29 cellular contexts compared by ENCODE assay signal in genomic region chr3:24072193-24072592, GRCh38.
"Had no signal": no experiment of that assay in that cellular context is flagged by ENCODE, and none has a peak within 500 bp of the region (broad histone marks: within the 10 kb centered on the region; RNA-seq: fewer than 3 reads in every experiment).

No MANE protein-coding gene starts in this region.

- H3K4me2 ChIP-seq: neural progenitor cell had no signal

- ATAC-seq: natural killer cell; psoas muscle; right cardiac atrium; right lobe of liver; stimulated activated effector memory CD8-positive, alpha-beta T cell treated with anti-CD3 and anti-CD28 coated beads, Interleukin-12 subunit alpha, Interleukin-12 subunit beta, amount 100 ng/mL, for 72 hours; stimulated activated naive B cell treated with anti-CD40 and anti-IgM and Interleukin-4, amounts not matched to agents 10 μg/mL and 1 μg/mL and 100 μg/mL, for 72 hours had no signal

- H3K9me3 ChIP-seq: ovary, right lobe of liver, sigmoid colon, stomach, thoracic aorta, thyroid gland, upper lobe of left lung, vagina had no signal

- H3K4me1 Mint-ChIP-seq: natural killer cell; nephron; neural progenitor cell; stimulated activated effector memory CD8-positive, alpha-beta T cell treated with anti-CD3 and anti-CD28 coated beads, Interleukin-12 subunit alpha, Interleukin-12 subunit beta, amount 100 ng/mL, for 72 hours; stimulated activated naive B cell treated with anti-CD40 and anti-IgM and Interleukin-4, amounts not matched to agents 10 μg/mL and 1 μg/mL and 100 μg/mL, for 72 hours had no signal

- H3K36me3 ChIP-seq: neural progenitor cell, ovary, right lobe of liver, sigmoid colon, stomach, thoracic aorta, thyroid gland, tibial nerve, upper lobe of left lung, vagina had no signal

- H3K9me3 Mint-ChIP-seq: stimulated activated effector memory CD8-positive, alpha-beta T cell treated with anti-CD3 and anti-CD28 coated beads, Interleukin-12 subunit alpha, Interleukin-12 subunit beta, amount 100 ng/mL, for 72 hours; stimulated activated naive CD8-positive, alpha-beta T cell treated with anti-CD3 and anti-CD28 coated beads, Interleukin-15, Interleukin-2, amounts not matched to agents 100 ng/mL and 50 ng/mL, for 24 hours had no signal

- H3K27ac ChIP-seq: neural progenitor cell, ovary, parathyroid adenoma, psoas muscle, right lobe of liver, sigmoid colon, stomach, thoracic aorta, thyroid gland, tibial nerve, upper lobe of left lung, vagina had no signal

- H3K79me2 ChIP-seq: parathyroid adenoma had no signal

- FAIRE-seq: small intestine, urothelium cell line had no signal

- H3K4me1 ChIP-seq: neural progenitor cell, parathyroid adenoma, right lobe of liver, thyroid gland, tibial nerve, vagina had no signal

- H3K36me3 Mint-ChIP-seq: natural killer cell; neural progenitor cell; stimulated activated effector memory CD8-positive, alpha-beta T cell treated with anti-CD3 and anti-CD28 coated beads, Interleukin-12 subunit alpha, Interleukin-12 subunit beta, amount 100 ng/mL, for 72 hours; stimulated activated naive B cell treated with anti-CD40 and anti-IgM and Interleukin-4, amounts not matched to agents 10 μg/mL and 1 μg/mL and 100 μg/mL, for 72 hours had no signal

- DNase-seq: natural killer cell; occipital lobe; ovary; posterior cingulate gyrus; psoas muscle; right cardiac atrium; right lobe of liver; sigmoid colon; small intestine; stimulated activated CD4-positive, alpha-beta T cell treated with anti-CD3 and anti-CD28 coated beads, Interleukin-15, amount 100 ng/mL, for 24 hours; stimulated activated CD4-positive, alpha-beta T cell treated with anti-CD3 and anti-CD28 coated beads, Interleukin-2, amount 100 ng/mL, for 24 hours; stimulated activated CD4-positive, alpha-beta T cell treated with anti-CD3 and anti-CD28 coated beads, Interleukin-2, amount 100 ng/mL, for 48 hours; stimulated activated CD4-positive, alpha-beta T cell treated with anti-CD3 and anti-CD28 coated beads, Interleukin-4, amount 100 ng/mL, for 24 hours; stimulated activated naive B cell treated with anti-CD40 and anti-IgM and Interleukin-4, amounts not matched to agents 10 μg/mL and 1 μg/mL and 100 μg/mL, for 72 hours; stimulated activated naive CD4-positive, alpha-beta T cell treated with Interleukin-2 at 50 U/mL for 16 hours; stomach; thyroid gland; trophoblast cell; upper lobe of left lung had no signal

- H3K4me3 ChIP-seq: neural progenitor cell, ovary, psoas muscle, right lobe of liver, sigmoid colon, stomach, thoracic aorta, thyroid gland, tibial nerve, upper lobe of left lung, vagina had no signal

- H3K27ac Mint-ChIP-seq: natural killer cell; nephron; neural progenitor cell; progenitor cell of endocrine pancreas; stimulated activated effector memory CD8-positive, alpha-beta T cell treated with anti-CD3 and anti-CD28 coated beads, Interleukin-12 subunit alpha, Interleukin-12 subunit beta, amount 100 ng/mL, for 72 hours; stimulated activated naive B cell treated with anti-CD40 and anti-IgM and Interleukin-4, amounts not matched to agents 10 μg/mL and 1 μg/mL and 100 μg/mL, for 72 hours; stimulated activated naive CD8-positive, alpha-beta T cell treated with anti-CD3 and anti-CD28 coated beads, Interleukin-15, Interleukin-2, amounts not matched to agents 100 ng/mL and 50 ng/mL, for 24 hours had no signal

- H2AFZ ChIP-seq: neural progenitor cell, parathyroid adenoma had no signal

- H3K27me3 Mint-ChIP-seq: progenitor cell of endocrine pancreas; stimulated activated naive B cell treated with anti-CD40 and anti-IgM and Interleukin-4, amounts not matched to agents 10 μg/mL and 1 μg/mL and 100 μg/mL, for 72 hours had no signal

- H3K27me3 ChIP-seq: neural progenitor cell, ovary, right lobe of liver, sigmoid colon, stomach, thyroid gland, tibial nerve, upper lobe of left lung, vagina had no signal

- H3K4me3 Mint-ChIP-seq: natural killer cell; nephron; neural progenitor cell; stimulated activated effector memory CD8-positive, alpha-beta T cell treated with anti-CD3 and anti-CD28 coated beads, Interleukin-12 subunit alpha, Interleukin-12 subunit beta, amount 100 ng/mL, for 72 hours; stimulated activated naive B cell treated with anti-CD40 and anti-IgM and Interleukin-4, amounts not matched to agents 10 μg/mL and 1 μg/mL and 100 μg/mL, for 72 hours; stimulated activated naive CD8-positive, alpha-beta T cell treated with anti-CD3 and anti-CD28 coated beads, Interleukin-15, Interleukin-2, amounts not matched to agents 100 ng/mL and 50 ng/mL, for 24 hours had no signal
